In the genomic region with DNA sequence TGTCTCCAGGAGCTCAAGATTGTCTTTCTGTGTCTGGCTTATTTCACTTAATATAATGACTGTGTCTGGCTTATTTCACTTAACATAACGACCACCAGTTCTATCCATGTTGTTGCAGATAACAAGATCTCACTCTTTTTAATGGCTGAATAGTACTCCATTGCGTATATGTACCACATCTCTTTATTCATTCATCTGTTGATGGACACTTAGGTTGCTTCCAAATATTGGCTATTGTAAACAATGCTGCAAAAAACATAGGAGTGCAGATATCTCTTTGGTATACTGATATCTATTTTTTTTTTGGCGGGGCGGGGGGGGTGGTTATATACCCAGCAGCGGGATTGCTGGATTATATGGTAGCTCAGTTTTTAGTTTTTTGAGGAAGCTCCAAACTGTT, we compare ENCODE assay signal across 2 cellular contexts.
TF ChIP-seq lines count a peak whose summit lies in the region.

No MANE protein-coding gene starts in this region.

TF ChIP-seq in SK-N-SH treated with all-trans-retinoic acid at 6 μM for 48 hours, 23 proteins besides CTCF, POLR2A, EP300 and RAD21:
- TF ChIP-seq ZNF8 (CRISPR knock-in tag; IDR thresholded peaks at IDR 0.05) (peak; percentile 77), ZFP30 (CRISPR knock-in tag; IDR thresholded peaks at IDR 0.05) (no peak)

TF ChIP-seq in SK-N-SH, 30 proteins besides CTCF, POLR2A, EP300 and RAD21:
- TF ChIP-seq, protein P1, sequence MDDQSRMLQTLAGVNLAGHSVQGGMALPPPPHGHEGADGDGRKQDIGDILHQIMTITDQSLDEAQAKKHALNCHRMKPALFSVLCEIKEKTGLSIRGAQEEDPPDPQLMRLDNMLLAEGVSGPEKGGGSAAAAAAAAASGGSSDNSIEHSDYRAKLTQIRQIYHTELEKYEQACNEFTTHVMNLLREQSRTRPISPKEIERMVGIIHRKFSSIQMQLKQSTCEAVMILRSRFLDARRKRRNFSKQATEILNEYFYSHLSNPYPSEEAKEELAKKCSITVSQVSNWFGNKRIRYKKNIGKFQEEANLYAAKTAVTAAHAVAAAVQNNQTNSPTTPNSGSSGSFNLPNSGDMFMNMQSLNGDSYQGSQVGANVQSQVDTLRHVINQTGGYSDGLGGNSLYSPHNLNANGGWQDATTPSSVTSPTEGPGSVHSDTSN (IDR thresholded peaks at IDR 0.05) = no peak
- TF ChIP-seq NRF1 (IDR thresholded peaks at IDR 0.05; ENCODE audit: low read depth, low read length) (no peak), EZH2phosphoT487 (IDR thresholded peaks at IDR 0.05; ENCODE audit: borderline replicate concordance, low read depth) (no peak)
TF ChIP-seq in SK-N-SH: peak in this region for 0.
